ENCODE assay signal across 8 cellular contexts in the genomic region with DNA sequence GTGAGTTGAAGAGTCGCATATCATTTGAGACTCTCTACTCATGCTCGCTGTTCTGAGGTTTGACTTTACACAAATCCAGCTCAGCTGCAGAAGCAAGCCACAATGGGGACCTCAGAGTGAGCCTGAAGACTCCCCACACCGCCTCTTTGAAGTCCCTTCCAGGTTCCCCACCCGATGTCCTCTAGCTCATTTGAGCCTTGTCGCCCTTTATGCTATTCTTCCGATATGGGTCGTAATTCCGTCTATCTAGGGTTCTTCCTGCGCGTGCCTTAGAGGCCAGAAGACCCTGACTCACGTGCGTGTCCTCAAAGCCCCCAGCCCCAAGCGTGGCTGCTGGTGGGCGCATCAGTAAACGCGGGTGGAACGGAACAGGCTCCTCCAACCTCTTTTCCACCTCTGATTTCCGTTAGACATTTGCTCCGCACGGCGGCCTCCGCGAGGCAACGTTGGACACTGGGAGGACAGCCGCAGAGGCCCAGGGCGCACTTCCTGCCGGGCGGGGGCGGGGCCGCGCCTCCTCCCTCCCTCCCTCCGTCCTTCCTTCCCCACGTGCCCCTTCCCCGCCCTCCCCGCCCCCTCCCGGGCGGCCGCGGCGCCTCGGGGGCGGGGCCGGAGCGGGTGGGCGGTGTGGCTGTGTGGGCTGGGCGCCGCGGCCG. TPM values are rescaled to one million over a fixed set of nuclear protein-coding genes. Genes with fewer than 3 reads are reported as not detected.
DNase-seq lines count a peak whose midpoint lies in the region; ATAC-seq, FAIRE-seq and TF ChIP-seq lines count a peak whose summit lies in the region.

A gene with protein sequence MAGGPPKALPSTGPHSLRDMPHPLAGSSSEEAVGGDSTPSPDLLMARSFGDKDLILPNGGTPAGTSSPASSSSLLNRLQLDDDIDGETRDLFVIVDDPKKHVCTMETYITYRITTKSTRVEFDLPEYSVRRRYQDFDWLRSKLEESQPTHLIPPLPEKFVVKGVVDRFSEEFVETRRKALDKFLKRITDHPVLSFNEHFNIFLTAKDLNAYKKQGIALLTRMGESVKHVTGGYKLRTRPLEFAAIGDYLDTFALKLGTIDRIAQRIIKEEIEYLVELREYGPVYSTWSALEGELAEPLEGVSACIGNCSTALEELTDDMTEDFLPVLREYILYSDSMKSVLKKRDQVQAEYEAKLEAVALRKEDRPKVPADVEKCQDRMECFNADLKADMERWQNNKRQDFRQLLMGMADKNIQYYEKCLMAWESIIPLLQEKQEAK (plus strand): TSS at position 650 of the 656 bp plus-strand sequence. CDS start 242 bp downstream, outside the sequence.

- H3K79me1 ChIP-seq in neuronal stem cell (ENCODE audit: low read depth, low read length) = peaks cover 2% of the 10 kb centered on the region

- H3K4me1 ChIP-seq in GM23338 (ENCODE audit: insufficient read depth) (peaks cover 12% of the 10 kb centered on the region), SJSA1 (replicated peaks) (peaks cover 46% of the 10 kb centered on the region), neuronal stem cell (ENCODE audit: control insufficient read depth in 2 of 2, insufficient read depth in 1 of 2, low read depth in 1 of 2, low read length in 2 of 2) (peaks cover 2 to 11% of the 10 kb centered on the region in 2 donors), subcutaneous abdominal adipose tissue (ENCODE audit: control insufficient read depth in 5 of 5, insufficient read depth in 5 of 5, low read length in 5 of 5) (peaks cover 5 to 56% (median 46%) of the 10 kb centered on the region in 5 donors)

- H3K4me3 ChIP-seq in GM23338 (peak within 1 kb of the TSS; percentile 84), SJSA1 (peak within 1 kb of the TSS; percentile 88), neuronal stem cell (ENCODE audit: low read length in 2 of 2) (peak within 1 kb of the TSS; percentile 64 to 86), subcutaneous abdominal adipose tissue (ENCODE audit: low read depth in 1 of 5, low read length in 5 of 5) (peak within 1 kb of the TSS; percentile 79 to 94 (median 89))

- H2BK120ac ChIP-seq in neuronal stem cell (ENCODE audit: low read depth, low read length) = no peak within 1 kb of the TSS

- no peak for FAIRE-seq in frontal cortex (lab: Jason Lieb, UNC)

- H3K4ac ChIP-seq in neuronal stem cell (ENCODE audit: low read length) = peak within 1 kb of the TSS; percentile 81

- H2BK12ac ChIP-seq in neuronal stem cell (ENCODE audit: low read length) = no peak within 1 kb of the TSS

- H3K27me3 ChIP-seq in GM23338 (ENCODE audit: insufficient read depth) (peaks cover 12% of the 10 kb centered on the region), SJSA1 (replicated peaks) (no peaks in the 10 kb centered on the region), neuronal stem cell (ENCODE audit: control insufficient read depth in 3 of 3, insufficient read depth in 3 of 3, low read depth in 1 of 3, low read length in 3 of 3) (no peaks in the 10 kb centered on the region), subcutaneous abdominal adipose tissue (ENCODE audit: control insufficient read depth in 5 of 5, insufficient read depth in 4 of 5, low read length in 5 of 5) (no peaks in the 10 kb centered on the region)

- H2BK15ac ChIP-seq in neuronal stem cell (ENCODE audit: low read length) = no peak within 1 kb of the TSS

- H3K9me3 ChIP-seq in SJSA1 (replicated peaks) = peaks cover 3% of the 10 kb centered on the region; the same call in 1 of the 2 replicates
- no peaks in the 10 kb centered on the region for H3K9me3 ChIP-seq in neuronal stem cell (replicated peaks in 1 of 2; ENCODE audit: control insufficient read depth in 2 of 2, insufficient read depth in 1 of 2, low read depth in 1 of 2, low read length in 2 of 2)
- H3K9me3 ChIP-seq in subcutaneous abdominal adipose tissue (ENCODE audit: control insufficient read depth in 5 of 5, low read length in 5 of 5) = no peaks in the 10 kb centered on the region

- H3K9me2 ChIP-seq in GM23338 (ENCODE audit: insufficient read depth) = no peaks in the 10 kb centered on the region

- H3K9me3 Mint-ChIP-seq in GM23338 = no peaks in the 10 kb centered on the region
- no peaks in the 10 kb centered on the region for H3K9me3 Mint-ChIP-seq in activated naive CD4-positive, alpha-beta T cell treated with anti-CD3 and anti-CD28 coated beads for 36 hours

- H3K18ac ChIP-seq in neuronal stem cell (ENCODE audit: low read length) = peak within 1 kb of the TSS; percentile 94

- peak; percentile 67 for ATAC-seq in GM23338

- CTCF ChIA-PET in activated naive CD4-positive, alpha-beta T cell treated with anti-CD3 and anti-CD28 coated beads for 36 hours (lab: Charles Lee) = interaction anchor here (1.3 to 2.5 kb wide), 3 partner anchors 12 to 43 kb away, joined by 3 to 12 read pairs (median 4); a partner anchor contains a TSS

- H2AFZ ChIP-seq in GM23338 = peak within 1 kb of the TSS; percentile 100
- H2AFZ ChIP-seq in neuronal stem cell (ENCODE audit: low read length) = peak within 1 kb of the TSS; percentile 96

- H3K36me3 Mint-ChIP-seq in GM23338 (ENCODE audit: low read depth) = no peaks in the 10 kb centered on the region; the same call in 2 of the 3 replicates
- H3K36me3 Mint-ChIP-seq in activated naive CD4-positive, alpha-beta T cell treated with anti-CD3 and anti-CD28 coated beads for 36 hours (ENCODE audit: low read depth) = no peaks in the 10 kb centered on the region

- H3K36me3 ChIP-seq in GM23338 (ENCODE audit: insufficient read depth) (no peaks in the 10 kb centered on the region), SJSA1 (peaks cover 3% of the 10 kb centered on the region; the same call in 1 of the 2 replicates), neuronal stem cell (replicated peaks in 1 of 2; ENCODE audit: control insufficient read depth in 2 of 2, insufficient read depth in 2 of 2, low read length in 2 of 2) (no peaks in the 10 kb centered on the region), subcutaneous abdominal adipose tissue (ENCODE audit: control insufficient read depth in 5 of 5, insufficient read depth in 5 of 5, low read length in 5 of 5) (no peaks in the 10 kb centered on the region)

- peak within 1 kb of the TSS; percentile 49 for H3K14ac ChIP-seq in neuronal stem cell (ENCODE audit: low read length)

- H3K4me1 Mint-ChIP-seq in GM23338 = peaks cover 22% of the 10 kb centered on the region
- H3K4me1 Mint-ChIP-seq in activated naive CD4-positive, alpha-beta T cell treated with anti-CD3 and anti-CD28 coated beads for 36 hours (ENCODE audit: low read depth) = peaks cover 63% of the 10 kb centered on the region

- no peaks in the 10 kb centered on the region; the same call in 1 of the 2 replicates for H3K79me2 ChIP-seq in GM23338 (replicated peaks; ENCODE audit: insufficient read depth)

- H4K8ac ChIP-seq in neuronal stem cell (ENCODE audit: low read depth, low read length) = peak within 1 kb of the TSS; percentile 87

- peaks cover 10% of the 10 kb centered on the region; the same call in 1 of the 2 replicates for H3F3A ChIP-seq in GM23338 (replicated peaks; ENCODE audit: low read depth)

- peaks cover 10% of the 10 kb centered on the region for H3K27me3 Mint-ChIP-seq in GM23338 (ENCODE audit: insufficient read depth, low read depth, poor library complexity)
- H3K27me3 Mint-ChIP-seq in activated naive CD4-positive, alpha-beta T cell treated with anti-CD3 and anti-CD28 coated beads for 36 hours (ENCODE audit: low read depth) = no peaks in the 10 kb centered on the region

- H3K4me2 ChIP-seq in GM23338 (peak within 1 kb of the TSS; percentile 96), neuronal stem cell (ENCODE audit: insufficient read depth, low read length, poor library complexity, severe bottlenecking) (peak within 1 kb of the TSS; percentile 96)

- H2BK5ac ChIP-seq in neuronal stem cell (ENCODE audit: low read length) = peak within 1 kb of the TSS; percentile 70

- H3K9ac ChIP-seq in neuronal stem cell (ENCODE audit: low read depth, low read length, poor library complexity) (peak within 1 kb of the TSS; percentile 97), subcutaneous abdominal adipose tissue (ENCODE audit: low read length in 5 of 5) (peak within 1 kb of the TSS; percentile 67 to 88 (median 79))

- WGBS in neuronal stem cell (ENCODE audit: extremely low coverage in 2 of 2, insufficient read length in 2 of 2, insufficient replicate concordance in 1 of 2), 2 donors = no CpG with 5 or more reads among the region's 49 CpGs

- TF ChIP-seq CTCF in GM23338 (conservative IDR thresholded peaks at IDR 0.05; ENCODE audit: low read depth in 2 of 2) = no peak; a peak in 1 of 4 replicates

- H4K20me1 ChIP-seq in GM23338 (replicated peaks; ENCODE audit: insufficient read depth) = peaks cover 4% of the 10 kb centered on the region; the same call in 1 of the 2 replicates

- peak within 1 kb of the TSS; percentile 95 for H3K23ac ChIP-seq in neuronal stem cell (ENCODE audit: low read depth, low read length, poor library complexity)

- DNase-seq in ELR (ENCODE audit: low read depth) (peak; percentile 91), GM23338 (ENCODE audit: low spot score) (peak; percentile 87), LHCN-M2 (ENCODE audit: low read depth) (peak; percentile 86), SJSA1 (ENCODE audit: low read depth in 1 of 2, low spot score in 2 of 2) (peak; percentile 72 to 88), frontal cortex (ENCODE audit: low spot score in 2 of 2) (peak; percentile 95 to 97), neuronal stem cell (ENCODE audit: low spot score) (peak; percentile 87)
- DNase-seq in activated naive CD4-positive, alpha-beta T cell treated with anti-CD3 and anti-CD28 coated beads for 36 hours = peak; percentile 84

- no peak within 1 kb of the TSS for H4K91ac ChIP-seq in neuronal stem cell (ENCODE audit: low read depth, low read length, poor library complexity)

- H3K27ac ChIP-seq in GM23338 (ENCODE audit: low read depth) (no peak within 1 kb of the TSS; the same call in 1 of the 2 replicates), SJSA1 (peak within 1 kb of the TSS; percentile 79), neuronal stem cell (replicated peaks; ENCODE audit: low read length) (peak within 1 kb of the TSS; percentile 80), subcutaneous abdominal adipose tissue (ENCODE audit: low read depth, low read length) (peak within 1 kb of the TSS; percentile 50)

- intact Hi-C loops in activated naive CD4-positive, alpha-beta T cell treated with anti-CD3 and anti-CD28 coated beads for 36 hours (cut with micrococcal nuclease) = loop anchor here (1.0 to 10.0 kb wide), 10 partner anchors 32 to 1268 kb away; a partner anchor contains a TSS

- H3K27ac Mint-ChIP-seq in GM23338 = peak within 1 kb of the TSS; percentile 43; the same call in 1 of the 2 replicates
- H3K27ac Mint-ChIP-seq in activated naive CD4-positive, alpha-beta T cell treated with anti-CD3 and anti-CD28 coated beads for 36 hours = peak within 1 kb of the TSS; percentile 74

- H2AK5ac ChIP-seq in neuronal stem cell (ENCODE audit: low read depth, low read length) = peak within 1 kb of the TSS; percentile 2

- peak within 1 kb of the TSS; percentile 94 for H3K4me3 Mint-ChIP-seq in GM23338
- H3K4me3 Mint-ChIP-seq in activated naive CD4-positive, alpha-beta T cell treated with anti-CD3 and anti-CD28 coated beads for 36 hours = peak within 1 kb of the TSS; percentile 81

RNA-seq across cellular contexts. Expression of the gene that starts here (rescaled TPM):
- 12.0 and 17.8 TPM in 2 replicates for total RNA-seq in GM23338 (2014; rRNA removed; shearing (Covaris generic))
- 2.1 and 2.2 TPM in 2 replicates for polyA plus RNA-seq in GM23338 (2016; fragmentation: Nextera tagmentation; extraction: Ambion mirVana)
- total RNA-seq in LHCN-M2 (2014; rRNA removed) (6.8 and 7.9 TPM in 2 replicates), frontal cortex (20.8 TPM)
- polyA plus RNA-seq in LHCN-M2 (2012) = 3.7 TPM
- 6.4 and 10.2 TPM in 2 replicates for total RNA-seq in SJSA1 (2014; rRNA removed; shearing (Covaris generic))
- total RNA-seq in activated naive CD4-positive, alpha-beta T cell treated with anti-CD3 and anti-CD28 coated beads for 36 hours = 1 to 10 TPM; 4.1 to 4.6 TPM
- polyA plus RNA-seq in neuronal stem cell (2013, experiment 1 of 2) = 7.6 TPM
- 7.6 TPM for polyA plus RNA-seq in neuronal stem cell (2013, experiment 2 of 2)
